Comparison of ENCODE assay signal across 7 cellular contexts in genomic region chr2:224038049-224038829, GRCh38. TPM values are rescaled to one million over a fixed set of nuclear protein-coding genes. Genes with fewer than 3 reads are reported as not detected.
A peak's percentile ranks its signal among the peaks of the same experiment; 100 is the strongest.
DNase-seq lines count a peak whose midpoint lies in the region; ATAC-seq and TF ChIP-seq lines count a peak whose summit lies in the region.

No MANE protein-coding gene starts in this region.

- no peak for DNase-seq in HFF-Myc (ENCODE audit: extremely low read depth, low read depth)
- DNase-seq in NCI-H2171 (lab: John Stamatoyannopoulos, UW): peak; percentile 11
- DNase-seq in activated T-cell treated with anti-CD3 and anti-CD28 coated beads for 1 hour (ENCODE audit: low read depth): peak; percentile 30
- DNase-seq in fibroblast of mammary gland (ENCODE audit: low read depth): peak; percentile 29
- peak; percentile 41 to 44 for DNase-seq in thyroid gland

- no peaks in the 10 kb centered on the region for H3K36me3 Mint-ChIP-seq in nephron (ENCODE audit: low read depth)

- H3K4me3 ChIP-seq in HFF-Myc (replicated peaks; ENCODE audit: low read depth, low read length): peak overlapping the region; percentile 58
- H3K4me3 ChIP-seq in fibroblast of mammary gland (ENCODE audit: control insufficient read depth, low read depth, low read length): peak overlapping the region; percentile 85
- peak overlapping the region; percentile 5 to 54 (median 33) for H3K4me3 ChIP-seq in thyroid gland (replicated peaks in 1 of 3)

- no peaks in the 10 kb centered on the region for H3K9me3 Mint-ChIP-seq in nephron

- peaks cover 32% of the 10 kb centered on the region for H3K27me3 Mint-ChIP-seq in nephron (ENCODE audit: low read depth)

- H3K4me3 Mint-ChIP-seq in nephron: peak overlapping the region; percentile 92 to 97 (median 92)

- H3K27ac ChIP-seq in thyroid gland: no peak overlapping the region

- H3K4me1 ChIP-seq in thyroid gland: no peaks in the 10 kb centered on the region

- intact Hi-C loops in thyroid gland (cut with DNase I): no loop called here

- no peaks in the 10 kb centered on the region for H3K27me3 ChIP-seq in thyroid gland

- H3K36me3 ChIP-seq in thyroid gland: no peaks in the 10 kb centered on the region

- TF ChIP-seq POLR2A in thyroid gland (IDR thresholded peaks at IDR 0.05): no peak

- H3K4me1 Mint-ChIP-seq in nephron: peaks cover 43% of the 10 kb centered on the region

- H3K9me3 ChIP-seq in thyroid gland: no peaks in the 10 kb centered on the region

- peak overlapping the region; percentile 10 to 76 (median 42) for H3K27ac Mint-ChIP-seq in nephron

- peak; percentile 62 for ATAC-seq in GM18502 (IDR thresholded peaks at IDR 0.05; ENCODE audit: poor library complexity, unreplicated experiment)

- 4 to 7% methylated on average over 17 to 28 of the region's 36 CpGs for WGBS in thyroid gland, 2 donors

- TF ChIP-seq CTCF in HFF-Myc (IDR thresholded peaks at IDR 0.05; ENCODE audit: low read depth, low read length, missing control alignments): no peak
- TF ChIP-seq CTCF in fibroblast of mammary gland (conservative IDR thresholded peaks at IDR 0.05; ENCODE audit: control insufficient read depth, insufficient read depth, low read depth, low read length): no peak
- TF ChIP-seq CTCF in nephron (IDR thresholded peaks at IDR 0.05; ENCODE audit: unreplicated experiment in 3 of 3): no peak
- TF ChIP-seq CTCF in thyroid gland (IDR thresholded peaks at IDR 0.05): no peak

RNA-seq across cellular contexts. Expression of gene SERPINE2, which starts 0.8 kb away (rescaled TPM):
- total RNA-seq in thyroid gland: 10 to 100 TPM in 3 of 4 donors, 1 to 10 TPM in 1; 6.1 to 33.3 (median 20.3) TPM

Comparison
In these comparisons a context has a peak if more than half of its experiments do, and no peak if none do; other contexts are left out.
1. H3K4me3 ChIP-seq: peak in every context shown above with its lines; median percentile 85 in fibroblast of mammary gland; 58 in HFF-Myc; 33 in thyroid gland.